Comparison of ENCODE assay signal across 1 cellular context in genomic region chr3:58222161-58222724, GRCh38.
TF ChIP-seq lines count a peak whose summit lies in the region.

No MANE protein-coding gene starts in this region.

TF ChIP-seq in HepG2, 621 proteins besides CTCF, POLR2A, EP300 and RAD21 (continued from another document and continues in another):
- TF ChIP-seq, protein P1, sequence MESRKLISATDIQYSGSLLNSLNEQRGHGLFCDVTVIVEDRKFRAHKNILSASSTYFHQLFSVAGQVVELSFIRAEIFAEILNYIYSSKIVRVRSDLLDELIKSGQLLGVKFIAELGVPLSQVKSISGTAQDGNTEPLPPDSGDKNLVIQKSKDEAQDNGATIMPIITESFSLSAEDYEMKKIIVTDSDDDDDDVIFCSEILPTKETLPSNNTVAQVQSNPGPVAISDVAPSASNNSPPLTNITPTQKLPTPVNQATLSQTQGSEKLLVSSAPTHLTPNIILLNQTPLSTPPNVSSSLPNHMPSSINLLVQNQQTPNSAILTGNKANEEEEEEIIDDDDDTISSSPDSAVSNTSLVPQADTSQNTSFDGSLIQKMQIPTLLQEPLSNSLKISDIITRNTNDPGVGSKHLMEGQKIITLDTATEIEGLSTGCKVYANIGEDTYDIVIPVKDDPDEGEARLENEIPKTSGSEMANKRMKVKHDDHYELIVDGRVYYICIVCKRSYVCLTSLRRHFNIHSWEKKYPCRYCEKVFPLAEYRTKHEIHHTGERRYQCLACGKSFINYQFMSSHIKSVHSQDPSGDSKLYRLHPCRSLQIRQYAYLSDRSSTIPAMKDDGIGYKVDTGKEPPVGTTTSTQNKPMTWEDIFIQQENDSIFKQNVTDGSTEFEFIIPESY (CRISPR knock-in tag; IDR thresholded peaks at IDR 0.05): no peak
- TF ChIP-seq XRCC5 (optimal IDR thresholded peaks at IDR 0.05; ENCODE audit: low read length): no peak
- TF ChIP-seq MED8 (CRISPR knock-in tag; IDR thresholded peaks at IDR 0.05; ENCODE audit: insufficient replicate concordance): no peak
- TF ChIP-seq ZBTB25 (CRISPR knock-in tag; IDR thresholded peaks at IDR 0.05): no peak
- no peak for TF ChIP-seq RFX5 (IDR thresholded peaks at IDR 0.05; ENCODE audit: low read depth, low read length)
- no peak for TF ChIP-seq E2F1 (CRISPR knock-in tag; IDR thresholded peaks at IDR 0.05)
- no peak for TF ChIP-seq ZNF446 (CRISPR knock-in tag; IDR thresholded peaks at IDR 0.05)
- TF ChIP-seq ZSCAN30 (CRISPR knock-in tag; IDR thresholded peaks at IDR 0.05): no peak
- no peak for TF ChIP-seq ZSCAN5A (CRISPR knock-in tag; IDR thresholded peaks at IDR 0.05; ENCODE audit: borderline replicate concordance)
- no peak for TF ChIP-seq CREB1 (IDR thresholded peaks at IDR 0.05)
- 0 out of 2 replicates have a peak, but pooled peaks have one; percentile 49 for TF ChIP-seq CREB1 (CRISPR knock-in tag; IDR thresholded peaks at IDR 0.05)
- peak; percentile 58 for TF ChIP-seq ZEB1 (IDR thresholded peaks at IDR 0.05; ENCODE audit: insufficient replicate concordance, low read depth)
- peak; percentile 73; the same call in 1 of the 2 replicates for TF ChIP-seq BHLHE40 (IDR thresholded peaks at IDR 0.05; ENCODE audit: low read length)
- TF ChIP-seq, protein P2, sequence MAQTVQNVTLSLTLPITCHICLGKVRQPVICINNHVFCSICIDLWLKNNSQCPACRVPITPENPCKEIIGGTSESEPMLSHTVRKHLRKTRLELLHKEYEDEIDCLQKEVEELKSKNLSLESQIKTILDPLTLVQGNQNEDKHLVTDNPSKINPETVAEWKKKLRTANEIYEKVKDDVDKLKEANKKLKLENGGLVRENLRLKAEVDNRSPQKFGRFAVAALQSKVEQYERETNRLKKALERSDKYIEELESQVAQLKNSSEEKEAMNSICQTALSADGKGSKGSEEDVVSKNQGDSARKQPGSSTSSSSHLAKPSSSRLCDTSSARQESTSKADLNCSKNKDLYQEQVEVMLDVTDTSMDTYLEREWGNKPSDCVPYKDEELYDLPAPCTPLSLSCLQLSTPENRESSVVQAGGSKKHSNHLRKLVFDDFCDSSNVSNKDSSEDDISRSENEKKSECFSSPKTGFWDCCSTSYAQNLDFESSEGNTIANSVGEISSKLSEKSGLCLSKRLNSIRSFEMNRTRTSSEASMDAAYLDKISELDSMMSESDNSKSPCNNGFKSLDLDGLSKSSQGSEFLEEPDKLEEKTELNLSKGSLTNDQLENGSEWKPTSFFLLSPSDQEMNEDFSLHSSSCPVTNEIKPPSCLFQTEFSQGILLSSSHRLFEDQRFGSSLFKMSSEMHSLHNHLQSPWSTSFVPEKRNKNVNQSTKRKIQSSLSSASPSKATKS (CRISPR knock-in tag; IDR thresholded peaks at IDR 0.05): no peak
- TF ChIP-seq, protein P3, sequence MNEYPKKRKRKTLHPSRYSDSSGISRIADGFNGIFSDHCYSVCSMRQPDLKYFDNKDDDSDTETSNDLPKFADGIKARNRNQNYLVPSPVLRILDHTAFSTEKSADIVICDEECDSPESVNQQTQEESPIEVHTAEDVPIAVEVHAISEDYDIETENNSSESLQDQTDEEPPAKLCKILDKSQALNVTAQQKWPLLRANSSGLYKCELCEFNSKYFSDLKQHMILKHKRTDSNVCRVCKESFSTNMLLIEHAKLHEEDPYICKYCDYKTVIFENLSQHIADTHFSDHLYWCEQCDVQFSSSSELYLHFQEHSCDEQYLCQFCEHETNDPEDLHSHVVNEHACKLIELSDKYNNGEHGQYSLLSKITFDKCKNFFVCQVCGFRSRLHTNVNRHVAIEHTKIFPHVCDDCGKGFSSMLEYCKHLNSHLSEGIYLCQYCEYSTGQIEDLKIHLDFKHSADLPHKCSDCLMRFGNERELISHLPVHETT (CRISPR knock-in tag; conservative IDR thresholded peaks at IDR 0.05): no peak
- TF ChIP-seq, protein P4, sequence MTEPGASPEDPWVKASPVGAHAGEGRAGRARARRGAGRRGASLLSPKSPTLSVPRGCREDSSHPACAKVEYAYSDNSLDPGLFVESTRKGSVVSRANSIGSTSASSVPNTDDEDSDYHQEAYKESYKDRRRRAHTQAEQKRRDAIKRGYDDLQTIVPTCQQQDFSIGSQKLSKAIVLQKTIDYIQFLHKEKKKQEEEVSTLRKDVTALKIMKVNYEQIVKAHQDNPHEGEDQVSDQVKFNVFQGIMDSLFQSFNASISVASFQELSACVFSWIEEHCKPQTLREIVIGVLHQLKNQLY (CRISPR knock-in tag; IDR thresholded peaks at IDR 0.05): no peak
- TF ChIP-seq ZNF317 (CRISPR knock-in tag; IDR thresholded peaks at IDR 0.05): no peak
- TF ChIP-seq SP2 (CRISPR knock-in tag; IDR thresholded peaks at IDR 0.05): no peak
- no peak for TF ChIP-seq ZNF652 (CRISPR knock-in tag; IDR thresholded peaks at IDR 0.05; ENCODE audit: borderline replicate concordance, low read depth)
- TF ChIP-seq ZNF136 (CRISPR knock-in tag; IDR thresholded peaks at IDR 0.05; ENCODE audit: low read depth): no peak
- TF ChIP-seq RBM22 (optimal IDR thresholded peaks at IDR 0.05; ENCODE audit: low read length): no peak
- TF ChIP-seq JUN (CRISPR knock-in tag; IDR thresholded peaks at IDR 0.05): peak; percentile 31; the same call in 1 of the 2 replicates
- TF ChIP-seq FOSL2 (CRISPR knock-in tag; IDR thresholded peaks at IDR 0.05): peak; percentile 85
- TF ChIP-seq, protein P5, sequence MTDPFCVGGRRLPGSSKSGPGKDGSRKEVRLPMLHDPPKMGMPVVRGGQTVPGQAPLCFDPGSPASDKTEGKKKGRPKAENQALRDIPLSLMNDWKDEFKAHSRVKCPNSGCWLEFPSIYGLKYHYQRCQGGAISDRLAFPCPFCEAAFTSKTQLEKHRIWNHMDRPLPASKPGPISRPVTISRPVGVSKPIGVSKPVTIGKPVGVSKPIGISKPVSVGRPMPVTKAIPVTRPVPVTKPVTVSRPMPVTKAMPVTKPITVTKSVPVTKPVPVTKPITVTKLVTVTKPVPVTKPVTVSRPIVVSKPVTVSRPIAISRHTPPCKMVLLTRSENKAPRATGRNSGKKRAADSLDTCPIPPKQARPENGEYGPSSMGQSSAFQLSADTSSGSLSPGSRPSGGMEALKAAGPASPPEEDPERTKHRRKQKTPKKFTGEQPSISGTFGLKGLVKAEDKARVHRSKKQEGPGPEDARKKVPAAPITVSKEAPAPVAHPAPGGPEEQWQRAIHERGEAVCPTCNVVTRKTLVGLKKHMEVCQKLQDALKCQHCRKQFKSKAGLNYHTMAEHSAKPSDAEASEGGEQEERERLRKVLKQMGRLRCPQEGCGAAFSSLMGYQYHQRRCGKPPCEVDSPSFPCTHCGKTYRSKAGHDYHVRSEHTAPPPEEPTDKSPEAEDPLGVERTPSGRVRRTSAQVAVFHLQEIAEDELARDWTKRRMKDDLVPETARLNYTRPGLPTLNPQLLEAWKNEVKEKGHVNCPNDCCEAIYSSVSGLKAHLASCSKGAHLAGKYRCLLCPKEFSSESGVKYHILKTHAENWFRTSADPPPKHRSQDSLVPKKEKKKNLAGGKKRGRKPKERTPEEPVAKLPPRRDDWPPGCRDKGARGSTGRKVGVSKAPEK (CRISPR knock-in tag; IDR thresholded peaks at IDR 0.05; ENCODE audit: borderline replicate concordance): no peak
- TF ChIP-seq SMYD3 (CRISPR knock-in tag; IDR thresholded peaks at IDR 0.05): no peak
- peak; percentile 75 for TF ChIP-seq ELF3 (CRISPR knock-in tag; IDR thresholded peaks at IDR 0.05)
- TF ChIP-seq NCOR1 (IDR thresholded peaks at IDR 0.05; ENCODE audit: borderline replicate concordance, low read length): no peak
- TF ChIP-seq PAF1 (CRISPR knock-in tag; IDR thresholded peaks at IDR 0.05): no peak
- TF ChIP-seq ZNF563 (CRISPR knock-in tag; IDR thresholded peaks at IDR 0.05): 0 out of 2 replicates have a peak, but pooled peaks have one; percentile 2
- no peak for TF ChIP-seq TFDP2 (CRISPR knock-in tag; IDR thresholded peaks at IDR 0.05)
- TF ChIP-seq ISX (CRISPR knock-in tag; conservative IDR thresholded peaks at IDR 0.05): no peak
- no peak for TF ChIP-seq STAT5B (CRISPR knock-in tag; IDR thresholded peaks at IDR 0.05)
- TF ChIP-seq, protein P6, sequence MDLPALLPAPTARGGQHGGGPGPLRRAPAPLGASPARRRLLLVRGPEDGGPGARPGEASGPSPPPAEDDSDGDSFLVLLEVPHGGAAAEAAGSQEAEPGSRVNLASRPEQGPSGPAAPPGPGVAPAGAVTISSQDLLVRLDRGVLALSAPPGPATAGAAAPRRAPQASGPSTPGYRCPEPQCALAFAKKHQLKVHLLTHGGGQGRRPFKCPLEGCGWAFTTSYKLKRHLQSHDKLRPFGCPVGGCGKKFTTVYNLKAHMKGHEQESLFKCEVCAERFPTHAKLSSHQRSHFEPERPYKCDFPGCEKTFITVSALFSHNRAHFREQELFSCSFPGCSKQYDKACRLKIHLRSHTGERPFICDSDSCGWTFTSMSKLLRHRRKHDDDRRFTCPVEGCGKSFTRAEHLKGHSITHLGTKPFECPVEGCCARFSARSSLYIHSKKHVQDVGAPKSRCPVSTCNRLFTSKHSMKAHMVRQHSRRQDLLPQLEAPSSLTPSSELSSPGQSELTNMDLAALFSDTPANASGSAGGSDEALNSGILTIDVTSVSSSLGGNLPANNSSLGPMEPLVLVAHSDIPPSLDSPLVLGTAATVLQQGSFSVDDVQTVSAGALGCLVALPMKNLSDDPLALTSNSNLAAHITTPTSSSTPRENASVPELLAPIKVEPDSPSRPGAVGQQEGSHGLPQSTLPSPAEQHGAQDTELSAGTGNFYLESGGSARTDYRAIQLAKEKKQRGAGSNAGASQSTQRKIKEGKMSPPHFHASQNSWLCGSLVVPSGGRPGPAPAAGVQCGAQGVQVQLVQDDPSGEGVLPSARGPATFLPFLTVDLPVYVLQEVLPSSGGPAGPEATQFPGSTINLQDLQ (CRISPR knock-in tag; IDR thresholded peaks at IDR 0.05): no peak
- peak; percentile 38 for TF ChIP-seq ZNF18 (CRISPR knock-in tag; IDR thresholded peaks at IDR 0.05; ENCODE audit: insufficient replicate concordance)
- TF ChIP-seq, protein P7, sequence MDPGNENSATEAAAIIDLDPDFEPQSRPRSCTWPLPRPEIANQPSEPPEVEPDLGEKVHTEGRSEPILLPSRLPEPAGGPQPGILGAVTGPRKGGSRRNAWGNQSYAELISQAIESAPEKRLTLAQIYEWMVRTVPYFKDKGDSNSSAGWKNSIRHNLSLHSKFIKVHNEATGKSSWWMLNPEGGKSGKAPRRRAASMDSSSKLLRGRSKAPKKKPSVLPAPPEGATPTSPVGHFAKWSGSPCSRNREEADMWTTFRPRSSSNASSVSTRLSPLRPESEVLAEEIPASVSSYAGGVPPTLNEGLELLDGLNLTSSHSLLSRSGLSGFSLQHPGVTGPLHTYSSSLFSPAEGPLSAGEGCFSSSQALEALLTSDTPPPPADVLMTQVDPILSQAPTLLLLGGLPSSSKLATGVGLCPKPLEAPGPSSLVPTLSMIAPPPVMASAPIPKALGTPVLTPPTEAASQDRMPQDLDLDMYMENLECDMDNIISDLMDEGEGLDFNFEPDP (CRISPR knock-in tag; conservative IDR thresholded peaks at IDR 0.05): no peak
- TF ChIP-seq, protein P8, sequence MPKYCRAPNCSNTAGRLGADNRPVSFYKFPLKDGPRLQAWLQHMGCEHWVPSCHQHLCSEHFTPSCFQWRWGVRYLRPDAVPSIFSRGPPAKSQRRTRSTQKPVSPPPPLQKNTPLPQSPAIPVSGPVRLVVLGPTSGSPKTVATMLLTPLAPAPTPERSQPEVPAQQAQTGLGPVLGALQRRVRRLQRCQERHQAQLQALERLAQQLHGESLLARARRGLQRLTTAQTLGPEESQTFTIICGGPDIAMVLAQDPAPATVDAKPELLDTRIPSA (CRISPR knock-in tag; IDR thresholded peaks at IDR 0.05; ENCODE audit: borderline replicate concordance): no peak
- TF ChIP-seq ARNT2 (CRISPR knock-in tag; IDR thresholded peaks at IDR 0.05; ENCODE audit: low read depth): no peak
- peak; percentile 59 for TF ChIP-seq TEAD3 (CRISPR knock-in tag; optimal IDR thresholded peaks at IDR 0.05; ENCODE audit: borderline replicate concordance)
- TF ChIP-seq SETDB1 (CRISPR knock-in tag; IDR thresholded peaks at IDR 0.05; ENCODE audit: borderline replicate concordance): no peak
